8 cellular contexts compared by ENCODE assay signal in the genomic region with DNA sequence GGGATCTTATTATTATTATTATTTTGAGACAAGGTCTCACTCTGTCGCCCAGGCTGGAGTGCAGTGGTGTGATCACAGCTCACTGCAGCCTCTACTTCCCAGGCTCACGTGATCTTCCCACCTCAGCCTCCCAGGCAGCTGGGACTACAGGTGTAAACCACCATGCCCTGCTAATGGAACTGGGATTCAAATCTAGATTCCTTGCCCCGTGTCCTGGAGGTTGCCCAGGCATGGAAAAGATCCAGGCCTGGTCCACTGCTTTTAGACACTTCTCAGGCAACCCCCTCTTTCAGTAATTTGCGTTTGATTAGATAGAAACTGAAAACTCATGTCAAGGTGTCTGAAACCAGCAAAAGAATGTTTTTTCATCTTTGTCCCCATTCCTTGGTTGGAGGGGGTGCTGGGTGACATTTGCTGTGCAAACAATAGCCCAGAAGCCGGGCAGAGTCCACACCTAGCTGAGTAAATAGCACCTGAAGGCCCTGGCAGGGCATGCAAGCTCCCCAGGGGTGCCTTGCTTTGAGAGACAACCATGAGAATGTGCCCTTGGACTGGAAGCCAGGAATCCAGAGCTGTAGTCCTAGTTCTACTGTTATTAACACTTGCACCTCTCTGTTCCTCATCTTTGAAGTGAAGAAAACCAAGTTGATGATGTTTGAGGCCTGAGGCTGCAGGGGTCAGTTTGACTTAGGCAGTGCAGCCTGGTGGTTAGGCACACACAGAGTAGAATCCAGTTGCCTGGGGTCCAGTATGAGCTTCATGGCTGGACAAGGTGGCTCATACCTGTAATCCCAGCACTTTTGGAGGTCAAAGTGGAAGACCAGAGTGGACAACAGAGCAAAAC. TPM values are rescaled to one million over a fixed set of nuclear protein-coding genes. Genes with fewer than 3 reads are reported as not detected.
A peak's percentile ranks its signal among the peaks of the same experiment; 100 is the strongest.
DNase-seq lines count a peak whose midpoint lies in the region; ATAC-seq and TF ChIP-seq lines count a peak whose summit lies in the region.
"Had no signal": no experiment of that assay in that cellular context is flagged by ENCODE, and none has a peak within 500 bp of the region (broad histone marks: within the 10 kb centered on the region; RNA-seq: fewer than 3 reads in every experiment).

No MANE protein-coding gene starts in this region.

- H3K9me3 ChIP-seq in ascending aorta, result no peaks in the 10 kb centered on the region

- peak overlapping the region; percentile 60 to 64 for H3K27ac ChIP-seq in ascending aorta
- H3K27ac ChIP-seq: WERI-Rb-1 had no signal

- H3K36me3 ChIP-seq in ascending aorta, result peaks cover 0 to 7% of the 10 kb centered on the region in 2 donors
- H3K36me3 ChIP-seq: WERI-Rb-1 had no signal

- intact Hi-C loops in ascending aorta (cut with DNase I), result no loop called here

- H3K27me3 ChIP-seq in ascending aorta, result no peaks in the 10 kb centered on the region

- ATAC-seq in GM18517 (IDR thresholded peaks at IDR 0.05; ENCODE audit: unreplicated experiment) (peak; percentile 41), GM21786 (IDR thresholded peaks at IDR 0.05; ENCODE audit: unreplicated experiment) (peak; percentile 49)

- H3K4me1 ChIP-seq in ascending aorta, result peaks cover 0 to 8% of the 10 kb centered on the region in 2 donors

- H3K4me3 ChIP-seq in ascending aorta, result no peak overlapping the region

- DNase-seq in ascending aorta (ENCODE audit: low spot score in 2 of 2), result no peak
- peak; percentile 9 for DNase-seq in renal cortical epithelial cell (ENCODE audit: low read depth)
- no peak for DNase-seq in A172 (ENCODE audit: low spot score)
- DNase-seq in AG08396 (ENCODE audit: low spot score), result no peak
- DNase-seq in NCI-H2227 (lab: John Stamatoyannopoulos, UW; ENCODE audit: unreplicated experiment), result no peak
- DNase-seq: WERI-Rb-1 had no signal

- no peak for TF ChIP-seq CTCF in ascending aorta (IDR thresholded peaks at IDR 0.05)

RNA-seq across cellular contexts. Expression of a gene that starts 19.1 kb away (rescaled TPM):
- total RNA-seq in ascending aorta (158 TPM), renal cortical epithelial cell (156 and 197 TPM in 2 replicates)
- total RNA-seq in A172 (2014; rRNA removed; shearing (Covaris generic)), result 47.4 and 52.1 TPM in 2 replicates

RNA-seq across cellular contexts. Expression of a gene that starts 47.0 kb away (rescaled TPM):
- 10.7 TPM for total RNA-seq in ascending aorta
- total RNA-seq in renal cortical epithelial cell, result 18.2 and 20.6 TPM in 2 replicates
- 22.3 and 24.3 TPM in 2 replicates for total RNA-seq in A172 (2014; rRNA removed; shearing (Covaris generic))
